19 cellular contexts compared by ENCODE assay signal in the genomic region with DNA sequence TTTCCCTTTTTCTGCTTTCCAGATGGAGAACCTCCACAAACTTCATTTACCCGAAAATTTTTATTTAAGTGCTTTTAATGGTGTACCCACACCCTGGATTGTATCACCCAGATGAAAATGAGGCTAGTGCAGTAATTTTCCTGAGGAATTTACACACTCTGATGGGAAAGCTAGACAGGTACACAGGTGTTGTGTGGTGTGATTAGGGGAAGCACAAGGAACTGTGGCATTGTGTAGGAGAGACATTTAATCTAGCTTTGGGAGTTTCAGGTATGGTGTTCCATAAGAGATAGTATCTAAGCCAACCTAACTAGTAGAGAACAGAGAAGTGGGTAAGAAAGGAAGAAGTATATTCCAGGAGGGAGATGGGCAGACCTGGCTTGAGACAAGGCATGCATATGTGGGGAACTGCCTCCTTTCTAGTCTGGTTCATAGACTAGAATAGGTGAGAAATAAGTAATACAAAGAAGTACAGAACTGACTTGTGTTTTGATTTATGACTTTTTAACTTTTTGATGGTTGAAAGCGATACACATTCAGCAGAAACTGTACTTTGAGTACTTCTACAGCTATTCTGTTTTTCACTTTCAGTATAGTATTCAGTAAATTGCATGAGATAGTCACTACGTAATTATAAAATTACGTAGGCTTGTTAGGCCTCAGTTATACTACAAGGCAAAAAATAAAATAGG. TPM values are rescaled to one million over a fixed set of nuclear protein-coding genes. Genes with fewer than 3 reads are reported as not detected.
DNase-seq lines count a peak whose midpoint lies in the region; ATAC-seq and TF ChIP-seq lines count a peak whose summit lies in the region.
"Had no signal": no experiment of that assay in that cellular context is flagged by ENCODE, and none has a peak within 500 bp of the region (broad histone marks: within the 10 kb centered on the region; RNA-seq: fewer than 3 reads in every experiment).

No MANE protein-coding gene starts in this region.

- H3K9me3 Mint-ChIP-seq in activated CD4-positive, alpha-beta memory T cell treated with anti-CD3 and anti-CD28 coated beads for 36 hours: no peaks in the 10 kb centered on the region
- H3K9me3 Mint-ChIP-seq in activated CD4-positive, alpha-beta memory T cell treated with anti-CD3 and anti-CD28 coated beads, Interleukin-2, amount 10 ng/mL, durations not matched to agents 7 days and 5 days: no peaks in the 10 kb centered on the region
- H3K9me3 Mint-ChIP-seq in activated T-helper 17 cell treated with anti-CD3 and anti-CD28 coated beads, Interleukin-2, amount 50 U/mL, for 72 hours: no peaks in the 10 kb centered on the region

- ATAC-seq in GM19452 (IDR thresholded peaks at IDR 0.05; ENCODE audit: unreplicated experiment) (peak; percentile 73), HG02884 (IDR thresholded peaks at IDR 0.05; ENCODE audit: unreplicated experiment) (peak; percentile 69)
- ATAC-seq in activated T-helper 17 cell treated with anti-CD3 and anti-CD28 coated beads, Interleukin-2, amount 50 U/mL, for 72 hours (replicated peaks): peak; percentile 95
- ATAC-seq: heart right ventricle, PC-3 had no signal

- peaks cover 69% of the 10 kb centered on the region for H3K36me3 Mint-ChIP-seq in activated CD4-positive, alpha-beta memory T cell treated with anti-CD3 and anti-CD28 coated beads for 36 hours
- peaks cover 82% of the 10 kb centered on the region for H3K36me3 Mint-ChIP-seq in activated CD4-positive, alpha-beta memory T cell treated with anti-CD3 and anti-CD28 coated beads, Interleukin-2, amount 10 ng/mL, durations not matched to agents 7 days and 5 days (ENCODE audit: low read depth)
- peaks cover 98% of the 10 kb centered on the region for H3K36me3 Mint-ChIP-seq in activated T-helper 17 cell treated with anti-CD3 and anti-CD28 coated beads, Interleukin-2, amount 50 U/mL, for 72 hours (ENCODE audit: low read depth)

- POLR2A ChIA-PET in activated CD4-positive, alpha-beta memory T cell treated with anti-CD3 and anti-CD28 coated beads for 36 hours (lab: Charles Lee): interaction anchor here (0.6 to 2.0 kb wide), 8 partner anchors 19 to 178 kb away, joined by 3 to 9 read pairs (median 4); partner anchors contain the start of gene MARCHF6
- POLR2A ChIA-PET in activated CD4-positive, alpha-beta memory T cell treated with anti-CD3 and anti-CD28 coated beads, Interleukin-2, amount 10 ng/mL, durations not matched to agents 7 days and 5 days (lab: Charles Lee): interaction anchor here (0.6 to 2.2 kb wide), 4 partner anchors 8 to 215 kb away, joined by 3 to 6 read pairs (median 4); partner anchors contain the start of gene MARCHF6

- peaks cover 0 to 8% of the 10 kb centered on the region in 2 donors for H3K4me1 ChIP-seq in adrenal gland (replicated peaks in 1 of 2)

- intact Hi-C loops in activated CD4-positive, alpha-beta memory T cell treated with anti-CD3 and anti-CD28 coated beads for 36 hours (cut with micrococcal nuclease): loop anchor here (1.0 to 2.0 kb wide), 5 partner anchors 23 to 217 kb away; partner anchors contain the start of gene ROPN1L
- intact Hi-C loops in adrenal gland (cut with DNase I): no loop called here

- H3K27me3 ChIP-seq in adrenal gland: no peaks in the 10 kb centered on the region
- H3K27me3 ChIP-seq: heart right ventricle, upper lobe of left lung had no signal

- no peak overlapping the region for H3K4me3 ChIP-seq in adrenal gland
- H3K4me3 ChIP-seq: heart right ventricle, upper lobe of left lung had no signal

- CTCF ChIA-PET in activated CD4-positive, alpha-beta memory T cell treated with anti-CD3 and anti-CD28 coated beads for 36 hours (lab: Charles Lee): interaction anchor here (0.6 to 3.2 kb wide), 8 partner anchors 24 to 497 kb away, joined by 3 to 17 read pairs (median 4); no protein-coding TSS in a partner anchor
- CTCF ChIA-PET in activated CD4-positive, alpha-beta memory T cell treated with anti-CD3 and anti-CD28 coated beads, Interleukin-2, amount 10 ng/mL, durations not matched to agents 7 days and 5 days (lab: Charles Lee): interaction anchor here (0.7 to 1.6 kb wide), 4 partner anchors 8 to 209 kb away, joined by 3 to 4 read pairs (median 3); no protein-coding TSS in a partner anchor

- H3K27ac Mint-ChIP-seq in activated CD4-positive, alpha-beta memory T cell treated with anti-CD3 and anti-CD28 coated beads for 36 hours: peak overlapping the region; percentile 32
- no peak overlapping the region for H3K27ac Mint-ChIP-seq in activated CD4-positive, alpha-beta memory T cell treated with anti-CD3 and anti-CD28 coated beads, Interleukin-2, amount 10 ng/mL, durations not matched to agents 7 days and 5 days
- H3K27ac Mint-ChIP-seq in activated T-helper 17 cell treated with anti-CD3 and anti-CD28 coated beads, Interleukin-2, amount 50 U/mL, for 72 hours: peak overlapping the region; percentile 21
- H3K27ac Mint-ChIP-seq: progenitor cell of endocrine pancreas had no signal

- no peak overlapping the region for H3K27ac ChIP-seq in adrenal gland
- H3K27ac ChIP-seq: heart right ventricle, upper lobe of left lung had no signal

- H3K27me3 Mint-ChIP-seq in activated CD4-positive, alpha-beta memory T cell treated with anti-CD3 and anti-CD28 coated beads for 36 hours: no peaks in the 10 kb centered on the region
- no peaks in the 10 kb centered on the region for H3K27me3 Mint-ChIP-seq in activated CD4-positive, alpha-beta memory T cell treated with anti-CD3 and anti-CD28 coated beads, Interleukin-2, amount 10 ng/mL, durations not matched to agents 7 days and 5 days
- H3K27me3 Mint-ChIP-seq in activated T-helper 17 cell treated with anti-CD3 and anti-CD28 coated beads, Interleukin-2, amount 50 U/mL, for 72 hours: no peaks in the 10 kb centered on the region
- H3K27me3 Mint-ChIP-seq: progenitor cell of endocrine pancreas had no signal

- no peak for DNase-seq in activated CD4-positive, alpha-beta memory T cell treated with anti-CD3 and anti-CD28 coated beads for 36 hours
- DNase-seq in activated CD4-positive, alpha-beta memory T cell treated with anti-CD3 and anti-CD28 coated beads, Interleukin-2, amount 10 ng/mL, durations not matched to agents 7 days and 5 days: no peak
- DNase-seq in HCEC 1CT (no peak), NCI-H774 (lab: John Stamatoyannopoulos, UW) (no peak), adrenal gland (no peak)
- DNase-seq: activated CD4-positive, alpha-beta T cell treated with anti-CD3 and anti-CD28 coated beads for 1 hour; activated naive CD4-positive, alpha-beta T cell treated with Interleukin-2 at 50 U/mL for 16 hours; Calu3; heart right ventricle; NCI-H1105 treated with DMSO at 0.1 percent for 48 hours; NCI-H446 treated with DMSO at 0.1 percent for 48 hours; PC-3; SW 1271; upper lobe of left lung had no signal

- peaks cover 43% of the 10 kb centered on the region for H3K4me1 Mint-ChIP-seq in activated CD4-positive, alpha-beta memory T cell treated with anti-CD3 and anti-CD28 coated beads for 36 hours (ENCODE audit: low read depth)
- H3K4me1 Mint-ChIP-seq in activated CD4-positive, alpha-beta memory T cell treated with anti-CD3 and anti-CD28 coated beads, Interleukin-2, amount 10 ng/mL, durations not matched to agents 7 days and 5 days: peaks cover 39% of the 10 kb centered on the region
- peaks cover 14% of the 10 kb centered on the region for H3K4me1 Mint-ChIP-seq in activated T-helper 17 cell treated with anti-CD3 and anti-CD28 coated beads, Interleukin-2, amount 50 U/mL, for 72 hours

- no peak for TF ChIP-seq CTCF in adrenal gland (IDR thresholded peaks at IDR 0.05)

- TF ChIP-seq POLR2A in adrenal gland (IDR thresholded peaks at IDR 0.05): no peak

- peaks cover 0 to 65% of the 10 kb centered on the region in 2 donors for H3K36me3 ChIP-seq in adrenal gland (replicated peaks in 1 of 2)

- H3K4me3 Mint-ChIP-seq in activated CD4-positive, alpha-beta memory T cell treated with anti-CD3 and anti-CD28 coated beads for 36 hours: no peak overlapping the region
- H3K4me3 Mint-ChIP-seq in activated CD4-positive, alpha-beta memory T cell treated with anti-CD3 and anti-CD28 coated beads, Interleukin-2, amount 10 ng/mL, durations not matched to agents 7 days and 5 days: no peak overlapping the region
- H3K4me3 Mint-ChIP-seq in activated T-helper 17 cell treated with anti-CD3 and anti-CD28 coated beads, Interleukin-2, amount 50 U/mL, for 72 hours: peak overlapping the region; percentile 5

- WGBS in adrenal gland, 4 donors: 95 to 97% (median 95%) methylated on average over 4 of the region's 4 CpGs

- no peaks in the 10 kb centered on the region for H3K9me3 ChIP-seq in adrenal gland (replicated peaks in 1 of 3)
- H3K9me3 ChIP-seq: heart right ventricle, upper lobe of left lung had no signal

RNA-seq across cellular contexts. Expression of gene ROPN1L, which starts 22.9 kb away (rescaled TPM):
- not detected for total RNA-seq in activated CD4-positive, alpha-beta memory T cell treated with anti-CD3 and anti-CD28 coated beads for 36 hours
- 1 to 10 TPM; 5.5 to 7.5 TPM for total RNA-seq in activated CD4-positive, alpha-beta memory T cell treated with anti-CD3 and anti-CD28 coated beads, Interleukin-2, amount 10 ng/mL, durations not matched to agents 7 days and 5 days
- 1 to 10 TPM in 1 of 2 donors, under 1 TPM in 1; 0.66 to 1.0 TPM for total RNA-seq in activated T-helper 17 cell treated with anti-CD3 and anti-CD28 coated beads, Interleukin-2, amount 50 U/mL, for 72 hours
- total RNA-seq in adrenal gland: 1 to 10 TPM in 2 of 8 donors, under 1 TPM in 3, not detected in 3; 0.41 to 3.9 (median 0.49) TPM
- polyA plus RNA-seq in adrenal gland: under 1 TPM; 0.15 to 0.56 (median 0.24) TPM
- total RNA-seq: epithelial cell of proximal tubule had no signal
